In the genomic region with DNA sequence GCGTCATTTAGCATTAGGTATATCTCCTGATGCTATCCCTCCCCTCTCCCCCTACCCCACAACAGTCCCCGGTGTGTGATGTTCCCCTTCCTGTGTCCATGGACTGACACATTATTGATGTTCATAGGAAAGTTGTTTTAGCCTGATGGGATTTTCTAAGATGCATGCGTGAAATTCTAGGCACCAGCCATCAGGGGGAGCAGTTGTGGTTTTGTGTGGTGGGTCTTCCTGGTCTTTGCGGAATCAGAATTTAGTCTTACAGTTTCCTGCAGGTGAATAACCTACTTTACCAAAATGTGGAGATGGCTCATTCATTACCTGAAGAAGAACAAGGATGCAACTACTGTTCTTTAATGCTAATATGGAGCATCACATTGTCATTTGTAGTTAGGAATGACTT, we compare ENCODE assay signal across 8 cellular contexts.
DNase-seq lines count a peak whose midpoint lies in the region; ATAC-seq and TF ChIP-seq lines count a peak whose summit lies in the region.

No MANE protein-coding gene starts in this region.

- TF ChIP-seq CTCF in heart left ventricle (IDR thresholded peaks at IDR 0.05), result peak; percentile 34 to 63 (median 53)
- TF ChIP-seq CTCF in WI38 (IDR thresholded peaks at IDR 0.05; ENCODE audit: low read depth, low read length), result peak; percentile 52

- H3K4me2 ChIP-seq in Karpas-422 (ENCODE audit: low read depth, low read length, poor library complexity, severe bottlenecking), result no peak overlapping the region

- DNase-seq in heart left ventricle, result no peak
- DNase-seq in cardiac septum (ENCODE audit: low spot score), result no peak
- peak; percentile 73 for DNase-seq in Karpas-422
- peak; percentile 32 for DNase-seq in germinal center (ENCODE audit: low spot score)
- DNase-seq in stimulated activated CD8-positive, alpha-beta memory T cell treated with anti-CD3 and anti-CD28 coated beads, Interleukin-4, amount 100 ng/mL, for 48 hours, result peak; percentile 36

- H2AFZ ChIP-seq in Karpas-422 (ENCODE audit: low read length), result no peak overlapping the region

- no peaks in the 10 kb centered on the region for H3K9me3 ChIP-seq in heart left ventricle
- H3K9me3 ChIP-seq in Karpas-422 (ENCODE audit: low read length), result no peaks in the 10 kb centered on the region

- no peak overlapping the region for H3K9ac ChIP-seq in Karpas-422 (ENCODE audit: low read length)

- no peaks in the 10 kb centered on the region for H3K36me3 ChIP-seq in heart left ventricle
- no peaks in the 10 kb centered on the region for H3K36me3 ChIP-seq in Karpas-422 (ENCODE audit: insufficient read depth, low read length)

- 43 to 53% (median 47%) methylated on average over 4 of the region's 4 CpGs for WGBS in heart left ventricle, 4 donors

- no peaks in the 10 kb centered on the region for H3K9me2 ChIP-seq in Karpas-422 (replicated peaks; ENCODE audit: insufficient read depth, low read length)

- TF ChIP-seq POLR2A in heart left ventricle (IDR thresholded peaks at IDR 0.05), result no peak

- no peak overlapping the region for H3K4me3 ChIP-seq in heart left ventricle
- no peak overlapping the region for H3K4me3 ChIP-seq in Karpas-422 (ENCODE audit: low read length)
- no peak overlapping the region for H3K4me3 ChIP-seq in WI38 (ENCODE audit: low read depth, low read length)

- H3K4me1 ChIP-seq in heart left ventricle, result peaks cover 0 to 38% (median 16%) of the 10 kb centered on the region in 12 donors
- no peaks in the 10 kb centered on the region for H3K4me1 ChIP-seq in Karpas-422 (ENCODE audit: low read length)

- H4K20me1 ChIP-seq in Karpas-422 (ENCODE audit: insufficient read depth, low read depth, low read length), result no peaks in the 10 kb centered on the region

- ATAC-seq in heart left ventricle (no peak), GM19455 (IDR thresholded peaks at IDR 0.05; ENCODE audit: unreplicated experiment) (no peak), HG02588 (IDR thresholded peaks at IDR 0.05; ENCODE audit: unreplicated experiment) (no peak)

- H3K27me3 ChIP-seq in heart left ventricle (no peaks in the 10 kb centered on the region), Karpas-422 (ENCODE audit: low read length) (no peaks in the 10 kb centered on the region)

- H3K27ac ChIP-seq in heart left ventricle, result no peak overlapping the region
- no peak overlapping the region for H3K27ac ChIP-seq in Karpas-422 (ENCODE audit: low read length)

- intact Hi-C loops in heart left ventricle (cut with DNase I), result loop anchor here in 5 of 10 donors (2.0 to 5.0 kb wide), 2 partner anchors 453 to 456 kb away; a partner anchor contains a TSS
- intact Hi-C loops in cardiac septum (cut with DNase I), result loop anchor here (2.0 to 10.0 kb wide), 2 partner anchors 311 to 455 kb away; a partner anchor contains a TSS

- no peaks in the 10 kb centered on the region for H3K79me2 ChIP-seq in Karpas-422 (ENCODE audit: low read length)

Comparison
In these comparisons a context has a peak if more than half of its experiments do, and no peak if none do; other contexts are left out.
1. DNase-seq: peak in Karpas-422 (single experiment), germinal center (single experiment) and stimulated activated CD8-positive, alpha-beta memory T cell treated with anti-CD3 and anti-CD28 coated beads, Interleukin-4, amount 100 ng/mL, for 48 hours (single experiment); none in heart left ventricle (0 of 5) and cardiac septum (single experiment).